Comparison of ENCODE assay signal across 7 cellular contexts in genomic region chr1:77975907-77976306, GRCh38. TPM values are rescaled to one million over a fixed set of nuclear protein-coding genes. Genes with fewer than 3 reads are reported as not detected.
DNase-seq lines count a peak whose midpoint lies in the region; ATAC-seq and TF ChIP-seq lines count a peak whose summit lies in the region.

No MANE protein-coding gene starts in this region.

- no peak for TF ChIP-seq POLR2A in sigmoid colon (IDR thresholded peaks at IDR 0.05)

- in situ Hi-C loops in HAP-1 (cut with MboI; ENCODE audit: low sequenced_read_pairs), result no loop called here

- TF ChIP-seq EP300 in sigmoid colon (IDR thresholded peaks at IDR 0.05), result no peak

- DNase-seq in HAP-1 (ENCODE audit: low spot score in 2 of 2), result no peak
- DNase-seq in SK-N-MC (ENCODE audit: low read depth, low spot score), result no peak
- DNase-seq in epithelial cell of prostate (ENCODE audit: low read depth, low spot score), result no peak
- no peak for DNase-seq in sigmoid colon

- TF ChIP-seq CTCF in sigmoid colon (IDR thresholded peaks at IDR 0.05), result no peak

- 15 to 35% methylated on average over 2 of the region's 2 CpGs for WGBS in sigmoid colon, 2 donors

- H3K27ac ChIP-seq in SK-N-MC (no peak overlapping the region), epithelial cell of prostate (peak overlapping the region; percentile 95), sigmoid colon (peak overlapping the region; percentile 8 to 99 (median 94))

- H3K27me3 ChIP-seq in HAP-1 (ENCODE audit: low read depth) (no peaks in the 10 kb centered on the region), sigmoid colon (no peaks in the 10 kb centered on the region)

- peaks cover 22% of the 10 kb centered on the region for H3K4me1 ChIP-seq in HAP-1
- peaks cover 0 to 62% (median 59%) of the 10 kb centered on the region in 4 donors for H3K4me1 ChIP-seq in sigmoid colon

- H3K36me3 ChIP-seq in HAP-1 (replicated peaks), result peaks cover 31% of the 10 kb centered on the region
- H3K36me3 ChIP-seq in SK-N-MC (ENCODE audit: insufficient read depth, low read length), result peaks cover 62% of the 10 kb centered on the region
- H3K36me3 ChIP-seq in sigmoid colon, result no peaks in the 10 kb centered on the region

- peak overlapping the region; percentile 63 for H3K4me3 ChIP-seq in HAP-1
- peak overlapping the region; percentile 94 for H3K4me3 ChIP-seq in SK-N-MC
- peak overlapping the region in 1 of 4 donors; percentile 85 for H3K4me3 ChIP-seq in sigmoid colon

- no peak for ATAC-seq in HG03175 (IDR thresholded peaks at IDR 0.05; ENCODE audit: unreplicated experiment)
- no peak for ATAC-seq in HG02970 (IDR thresholded peaks at IDR 0.05; ENCODE audit: low FRiP score, unreplicated experiment)
- ATAC-seq in GM19467 (IDR thresholded peaks at IDR 0.05; ENCODE audit: unreplicated experiment), result no peak

- H3K9ac ChIP-seq in SK-N-MC (ENCODE audit: insufficient read length), result peak overlapping the region; percentile 27

- intact Hi-C loops in sigmoid colon (cut with DNase I), result loop anchor here (5.0 to 10.0 kb wide), 3 partner anchors 141 to 391 kb away; partner anchors contain the start of gene ZZZ3

- H3K9me3 ChIP-seq in HAP-1, result no peaks in the 10 kb centered on the region
- H3K9me3 ChIP-seq in SK-N-MC (ENCODE audit: low read depth, low read length), result no peaks in the 10 kb centered on the region
- H3K9me3 ChIP-seq in sigmoid colon, result no peaks in the 10 kb centered on the region

RNA-seq across cellular contexts. Expression of gene FUBP1, which starts 3.0 kb away (rescaled TPM):
- total RNA-seq in sigmoid colon, result 10 to 100 TPM; 60.6 to 79.2 (median 71.3) TPM
- 10 to 100 TPM; 20.8 to 60.4 (median 22.8) TPM for polyA plus RNA-seq in sigmoid colon

RNA-seq across cellular contexts. Expression of gene DNAJB4, which starts 28.8 kb away (rescaled TPM):
- total RNA-seq in sigmoid colon, result 10 to 100 TPM; 29.6 to 41.7 (median 37.4) TPM
- 10 to 100 TPM in 2 of 3 donors, 1 to 10 TPM in 1; 7.8 to 16.2 (median 16.0) TPM for polyA plus RNA-seq in sigmoid colon
